12 cellular contexts compared by ENCODE assay signal in genomic region chr2:237956402-237956736, GRCh38. TPM values are rescaled to one million over a fixed set of nuclear protein-coding genes. Genes with fewer than 3 reads are reported as not detected.
DNase-seq lines count a peak whose midpoint lies in the region; ATAC-seq and TF ChIP-seq lines count a peak whose summit lies in the region.
"Had no signal": no experiment of that assay in that cellular context is flagged by ENCODE, and none has a peak within 500 bp of the region (broad histone marks: within the 10 kb centered on the region; RNA-seq: fewer than 3 reads in every experiment).

No MANE protein-coding gene starts in this region.

- TF ChIP-seq CTCF in AG04450 (IDR thresholded peaks at IDR 0.05; ENCODE audit: low read depth, low read length) (peak; percentile 1; the same call in 1 of the 2 replicates), fibroblast of villous mesenchyme (IDR thresholded peaks at IDR 0.05; ENCODE audit: insufficient read depth, low read depth, low read length) (no peak), neural progenitor cell (IDR thresholded peaks at IDR 0.05) (peak; percentile 33), GM10248 (IDR thresholded peaks at IDR 0.05; ENCODE audit: control extremely low read depth, extremely low read depth, low read depth, missing control alignments) (no peak), osteocyte (IDR thresholded peaks at IDR 0.05) (no peak)
- TF ChIP-seq CTCF in activated CD8-positive, alpha-beta T cell treated with anti-CD3 and anti-CD28 coated beads for 36 hours (IDR thresholded peaks at IDR 0.05): no peak

- H3K9me3 ChIP-seq in AG04450 (ENCODE audit: control insufficient read depth, insufficient read depth, low read length) (peaks cover 7% of the 10 kb centered on the region), neural progenitor cell (ENCODE audit: low read depth) (no peaks in the 10 kb centered on the region)

- CTCF ChIA-PET in AG04450 (lab: Charles Lee) (interaction anchor here (1.6 kb wide), 1 partner anchor 33 kb away, joined by 8 read pairs; no protein-coding TSS in a partner anchor), GM10248 (lab: Yijun Ruan, JAX) (no interaction called here)
- CTCF ChIA-PET in activated CD8-positive, alpha-beta T cell treated with anti-CD3 and anti-CD28 coated beads for 36 hours (lab: Charles Lee): interaction anchor here (1.6 kb wide), 1 partner anchor 212 kb away, joined by 6 read pairs; no protein-coding TSS in a partner anchor

- no peaks in the 10 kb centered on the region for H3K36me3 ChIP-seq in neural progenitor cell

- H3K4me2 ChIP-seq in neural progenitor cell: peak overlapping the region; percentile 93

- H3F3A ChIP-seq in neural progenitor cell (ENCODE audit: low read depth): no peaks in the 10 kb centered on the region

- intact Hi-C loops in activated CD8-positive, alpha-beta T cell treated with anti-CD3 and anti-CD28 coated beads for 36 hours (cut with micrococcal nuclease): no loop called here

- H3K4me3 Mint-ChIP-seq in activated CD8-positive, alpha-beta T cell treated with anti-CD3 and anti-CD28 coated beads for 36 hours: no peak overlapping the region
- H3K4me3 Mint-ChIP-seq in neural progenitor cell (no peak overlapping the region), osteocyte (ENCODE audit: unreplicated experiment) (no peak overlapping the region)
- H3K4me3 Mint-ChIP-seq: activated CD4-positive, alpha-beta memory T cell treated with anti-CD3 and anti-CD28 coated beads for 36 hours; activated naive CD4-positive, alpha-beta T cell treated with anti-CD3 and anti-CD28 coated beads for 36 hours had no signal

- peak overlapping the region; percentile 92 for H2AFZ ChIP-seq in neural progenitor cell (replicated peaks)

- H3K9me3 Mint-ChIP-seq in activated CD8-positive, alpha-beta T cell treated with anti-CD3 and anti-CD28 coated beads for 36 hours: no peaks in the 10 kb centered on the region
- H3K9me3 Mint-ChIP-seq in neural progenitor cell (no peaks in the 10 kb centered on the region), osteocyte (ENCODE audit: unreplicated experiment) (no peaks in the 10 kb centered on the region)
- H3K9me3 Mint-ChIP-seq: activated CD4-positive, alpha-beta memory T cell treated with anti-CD3 and anti-CD28 coated beads for 36 hours had no signal

- peaks cover 21% of the 10 kb centered on the region for H3K27me3 Mint-ChIP-seq in activated CD8-positive, alpha-beta T cell treated with anti-CD3 and anti-CD28 coated beads for 36 hours
- H3K27me3 Mint-ChIP-seq in neural progenitor cell (ENCODE audit: insufficient read depth, low read depth): peaks cover 4% of the 10 kb centered on the region
- peaks cover 6% of the 10 kb centered on the region for H3K27me3 Mint-ChIP-seq in osteocyte (ENCODE audit: unreplicated experiment)

- no peak overlapping the region for H3K27ac ChIP-seq in AG04450 (ENCODE audit: low read depth, low read length)
- no peak overlapping the region for H3K27ac ChIP-seq in neural progenitor cell

- no peaks in the 10 kb centered on the region for H3K36me3 Mint-ChIP-seq in activated CD8-positive, alpha-beta T cell treated with anti-CD3 and anti-CD28 coated beads for 36 hours (ENCODE audit: low read depth)
- no peaks in the 10 kb centered on the region for H3K36me3 Mint-ChIP-seq in neural progenitor cell
- H3K36me3 Mint-ChIP-seq in osteocyte (ENCODE audit: unreplicated experiment): no peaks in the 10 kb centered on the region
- H3K36me3 Mint-ChIP-seq: activated CD4-positive, alpha-beta memory T cell treated with anti-CD3 and anti-CD28 coated beads for 36 hours had no signal

- ATAC-seq in activated CD8-positive, alpha-beta T cell treated with anti-CD3 and anti-CD28 coated beads for 36 hours: peak; percentile 42
- ATAC-seq in GM18519 (IDR thresholded peaks at IDR 0.05; ENCODE audit: low FRiP score, unreplicated experiment): no peak

- H3K27ac Mint-ChIP-seq in activated CD8-positive, alpha-beta T cell treated with anti-CD3 and anti-CD28 coated beads for 36 hours: no peak overlapping the region
- H3K27ac Mint-ChIP-seq in neural progenitor cell: no peak overlapping the region
- H3K27ac Mint-ChIP-seq in osteocyte (ENCODE audit: unreplicated experiment): no peak overlapping the region
- H3K27ac Mint-ChIP-seq: activated CD4-positive, alpha-beta memory T cell treated with anti-CD3 and anti-CD28 coated beads for 36 hours; activated naive CD4-positive, alpha-beta T cell treated with anti-CD3 and anti-CD28 coated beads for 36 hours had no signal

- no peaks in the 10 kb centered on the region for H3K4me1 ChIP-seq in neural progenitor cell

- DNase-seq in AG04450 (ENCODE audit: low read depth, low spot score): no peak
- no peak for DNase-seq in activated CD8-positive, alpha-beta T cell treated with anti-CD3 and anti-CD28 coated beads for 36 hours
- no peak for DNase-seq in fibroblast of villous mesenchyme (ENCODE audit: low read depth)
- peak; percentile 48 for DNase-seq in neural progenitor cell (ENCODE audit: low spot score)
- no peak for DNase-seq in NCI-H2196 (lab: John Stamatoyannopoulos, UW; ENCODE audit: unreplicated experiment)
- no peak for DNase-seq in GM10248 (ENCODE audit: extremely low spot score)
- DNase-seq in osteocyte (ENCODE audit: extremely low spot score, unreplicated experiment): no peak
- DNase-seq: activated CD4-positive, alpha-beta memory T cell treated with anti-CD3 and anti-CD28 coated beads for 36 hours; AML-193; T-helper 2 cell had no signal

- H3K9ac ChIP-seq in neural progenitor cell: no peak overlapping the region

- H3K4me3 ChIP-seq in AG04450 (ENCODE audit: low read depth, low read length) (peak overlapping the region; percentile 45), fibroblast of villous mesenchyme (ENCODE audit: low read depth, low read length) (peak overlapping the region; percentile 18), neural progenitor cell (peak overlapping the region; percentile 67)

- H3K27me3 ChIP-seq in AG04450 (ENCODE audit: control insufficient read depth, insufficient read depth, low read length): peaks cover 33% of the 10 kb centered on the region
- H3K27me3 ChIP-seq in neural progenitor cell: peaks cover 41% of the 10 kb centered on the region

- POLR2A ChIA-PET in AG04450 (lab: Yijun Ruan, JAX): interaction anchor here (0.7 to 0.9 kb wide), 2 partner anchors 17 to 21 kb away, joined by 3 read pairs; no protein-coding TSS in a partner anchor
- POLR2A ChIA-PET in activated CD8-positive, alpha-beta T cell treated with anti-CD3 and anti-CD28 coated beads for 36 hours (lab: Charles Lee): interaction anchor here (0.8 to 1.1 kb wide), 2 partner anchors 9 to 22 kb away, joined by 3 to 4 read pairs; no protein-coding TSS in a partner anchor
- POLR2A ChIA-PET in GM10248 (lab: Yijun Ruan, JAX): no interaction called here

- no peaks in the 10 kb centered on the region for H3K79me2 ChIP-seq in neural progenitor cell (ENCODE audit: low read depth)

- H4K20me1 ChIP-seq in neural progenitor cell (ENCODE audit: low read depth): no peaks in the 10 kb centered on the region

- peaks cover 10% of the 10 kb centered on the region for H3K4me1 Mint-ChIP-seq in activated CD8-positive, alpha-beta T cell treated with anti-CD3 and anti-CD28 coated beads for 36 hours (ENCODE audit: low read depth)
- H3K4me1 Mint-ChIP-seq in neural progenitor cell: no peaks in the 10 kb centered on the region
- H3K4me1 Mint-ChIP-seq in osteocyte (ENCODE audit: unreplicated experiment): no peaks in the 10 kb centered on the region

RNA-seq across cellular contexts. Expression of gene UBE2F, which starts 10.4 kb away (rescaled TPM):
- polyA plus RNA-seq in AG04450 (2011; rRNA removed): 91.8 and 119 TPM in 2 replicates
- polyA minus RNA-seq in AG04450 (2011; rRNA and poly(A)+ RNA removed): 34.3 and 42.1 TPM in 2 replicates
- total RNA-seq in activated CD8-positive, alpha-beta T cell treated with anti-CD3 and anti-CD28 coated beads for 36 hours: 10 to 100 TPM; 96.5 to 99.5 TPM
- total RNA-seq in fibroblast of villous mesenchyme (49.3 and 81.6 TPM in 2 replicates), neural progenitor cell (ENCODE audit: low replicate concordance) (50.8 and 77.4 TPM in 2 replicates), osteocyte (54.3 and 56.5 TPM in 2 replicates)

Comparison
In these comparisons a context has a peak if more than half of its experiments do, and no peak if none do; other contexts are left out.
1. CTCF ChIP-seq: peak in AG04450 (single experiment) and neural progenitor cell (single experiment); none in activated CD8-positive, alpha-beta T cell treated with anti-CD3 and anti-CD28 coated beads for 36 hours (single experiment), fibroblast of villous mesenchyme (single experiment), GM10248 (single experiment) and osteocyte (single experiment).
2. Peak in every context shown above with its lines, with median percentiles within 50 percentile points of each other: H3K4me3 ChIP-seq.